ENCODE assay signal across 16 cellular contexts in genomic region chr21:35023396-35024070, GRCh38. TPM values are rescaled to one million over a fixed set of nuclear protein-coding genes. Genes with fewer than 3 reads are reported as not detected.
DNase-seq lines count a peak whose midpoint lies in the region; ATAC-seq and TF ChIP-seq lines count a peak whose summit lies in the region.
"Had no signal": no experiment of that assay in that cellular context is flagged by ENCODE, and none has a peak within 500 bp of the region (broad histone marks: within the 10 kb centered on the region; RNA-seq: fewer than 3 reads in every experiment).

No MANE protein-coding gene starts in this region.

- H3K79me2 ChIP-seq in DOHH2 (ENCODE audit: control insufficient read depth, low read length), result peaks cover 89% of the 10 kb centered on the region

- ATAC-seq in activated naive CD4-positive, alpha-beta T cell treated with anti-CD3 and anti-CD28 coated beads, Interleukin-2, amount 50 U/mL, for 72 hours, result no peak
- ATAC-seq in GM19328 (IDR thresholded peaks at IDR 0.05; ENCODE audit: unreplicated experiment), result no peak
- ATAC-seq: heart left ventricle, PC-3 had no signal

- peak overlapping the region; percentile 38; the same call in 1 of the 2 replicates for H3K4me3 ChIP-seq in DOHH2 (ENCODE audit: low read length)
- no peak overlapping the region for H3K4me3 ChIP-seq in neutrophil (ENCODE audit: low read depth in 1 of 2, low read length in 1 of 2)
- H3K4me3 ChIP-seq: heart left ventricle, neural progenitor cell had no signal

- H4K20me1 ChIP-seq in DOHH2 (ENCODE audit: control insufficient read depth, insufficient read depth, low read depth, low read length), result peaks cover 6% of the 10 kb centered on the region

- H3K36me3 ChIP-seq in DOHH2 (ENCODE audit: control insufficient read depth, low read length) (peaks cover 66% of the 10 kb centered on the region), neutrophil (no peaks in the 10 kb centered on the region)
- H3K36me3 ChIP-seq: heart left ventricle, neural progenitor cell had no signal

- no peaks in the 10 kb centered on the region for H3K9me3 ChIP-seq in DOHH2 (ENCODE audit: control insufficient read depth, insufficient read depth, low read length)
- no peaks in the 10 kb centered on the region for H3K9me3 ChIP-seq in neutrophil
- H3K9me3 ChIP-seq: heart left ventricle had no signal

- H3K4me1 ChIP-seq in DOHH2 (ENCODE audit: control insufficient read depth, low read length) (peaks cover 82% of the 10 kb centered on the region), neutrophil (ENCODE audit: control insufficient read depth in 1 of 2, insufficient read depth in 1 of 2, low read depth in 1 of 2, low read length in 1 of 2) (peaks cover 77 to 94% of the 10 kb centered on the region in 2 experiments)
- H3K4me1 ChIP-seq: neural progenitor cell had no signal

- H3K27me3 ChIP-seq in DOHH2 (ENCODE audit: control insufficient read depth, low read length) (no peaks in the 10 kb centered on the region), neutrophil (no peaks in the 10 kb centered on the region)

- peak overlapping the region; percentile 89 to 96 for H3K27ac Mint-ChIP-seq in activated naive CD4-positive, alpha-beta T cell treated with anti-CD3 and anti-CD28 coated beads, Interleukin-2, amount 50 U/mL, for 72 hours
- H3K27ac Mint-ChIP-seq: neural progenitor cell had no signal

- peaks cover 2 to 9% of the 10 kb centered on the region in 2 donors for H3K36me3 Mint-ChIP-seq in activated naive CD4-positive, alpha-beta T cell treated with anti-CD3 and anti-CD28 coated beads, Interleukin-2, amount 50 U/mL, for 72 hours
- H3K36me3 Mint-ChIP-seq: neural progenitor cell had no signal

- peaks cover 23% of the 10 kb centered on the region for H3F3A ChIP-seq in DOHH2 (ENCODE audit: control insufficient read depth, insufficient read depth)

- DNase-seq in activated effector memory CD4-positive, alpha-beta T cell treated with anti-CD3 and anti-CD28 coated beads, Interleukin-2, amount 50 U/mL, for 16 hours, result peak; percentile 62
- DNase-seq in activated effector memory CD4-positive, alpha-beta T cell treated with Interleukin-2 at 50 U/mL for 16 hours, result no peak
- DNase-seq in activated naive CD4-positive, alpha-beta T cell treated with anti-CD3 and anti-CD28 coated beads, Interleukin-2, amount 50 U/mL, for 72 hours (ENCODE audit: low spot score in 2 of 2), result no peak
- DNase-seq in stimulated activated naive CD4-positive, alpha-beta T cell (lab: John Stamatoyannopoulos, UW), result no peak
- DNase-seq in HPDE6-E6E7 (ENCODE audit: extremely low spot score), result no peak
- DNase-seq: heart left ventricle; mesendoderm; NCI-H2081; PC-3; retina; stimulated activated CD4-positive, alpha-beta T cell treated with anti-CD3 and anti-CD28 coated beads, Interleukin-15, amount 100 ng/mL, for 24 hours had no signal

- TF ChIP-seq CTCF in DOHH2 (IDR thresholded peaks at IDR 0.05; ENCODE audit: low read depth, low read length, poor library complexity, severe bottlenecking), result no peak
- no peak for TF ChIP-seq CTCF in neutrophil (IDR thresholded peaks at IDR 0.05)

- peak overlapping the region; percentile 80 for H3K4me2 ChIP-seq in DOHH2 (ENCODE audit: low read length)
- H3K4me2 ChIP-seq: neural progenitor cell had no signal

- H3K9me3 Mint-ChIP-seq in activated naive CD4-positive, alpha-beta T cell treated with anti-CD3 and anti-CD28 coated beads, Interleukin-2, amount 50 U/mL, for 72 hours, result no peaks in the 10 kb centered on the region
- H3K9me3 Mint-ChIP-seq: IgD-negative memory B cell, neural progenitor cell had no signal

- H3K27ac ChIP-seq in DOHH2 (ENCODE audit: low read depth, low read length) (peak overlapping the region; percentile 41), neutrophil (peak overlapping the region; percentile 97)
- H3K27ac ChIP-seq: heart left ventricle, neural progenitor cell had no signal

- no peaks in the 10 kb centered on the region for H3K9me2 ChIP-seq in DOHH2 (replicated peaks; ENCODE audit: control insufficient read depth, low read length)

RNA-seq across cellular contexts. Expression of gene RUNX1, which starts 25.6 kb away (rescaled TPM):
- total RNA-seq in activated naive CD4-positive, alpha-beta T cell treated with anti-CD3 and anti-CD28 coated beads, Interleukin-2, amount 50 U/mL, for 72 hours, result 10 to 100 TPM; 44.9 to 80.4 TPM
